8 cellular contexts compared by ENCODE assay signal in the genomic region with DNA sequence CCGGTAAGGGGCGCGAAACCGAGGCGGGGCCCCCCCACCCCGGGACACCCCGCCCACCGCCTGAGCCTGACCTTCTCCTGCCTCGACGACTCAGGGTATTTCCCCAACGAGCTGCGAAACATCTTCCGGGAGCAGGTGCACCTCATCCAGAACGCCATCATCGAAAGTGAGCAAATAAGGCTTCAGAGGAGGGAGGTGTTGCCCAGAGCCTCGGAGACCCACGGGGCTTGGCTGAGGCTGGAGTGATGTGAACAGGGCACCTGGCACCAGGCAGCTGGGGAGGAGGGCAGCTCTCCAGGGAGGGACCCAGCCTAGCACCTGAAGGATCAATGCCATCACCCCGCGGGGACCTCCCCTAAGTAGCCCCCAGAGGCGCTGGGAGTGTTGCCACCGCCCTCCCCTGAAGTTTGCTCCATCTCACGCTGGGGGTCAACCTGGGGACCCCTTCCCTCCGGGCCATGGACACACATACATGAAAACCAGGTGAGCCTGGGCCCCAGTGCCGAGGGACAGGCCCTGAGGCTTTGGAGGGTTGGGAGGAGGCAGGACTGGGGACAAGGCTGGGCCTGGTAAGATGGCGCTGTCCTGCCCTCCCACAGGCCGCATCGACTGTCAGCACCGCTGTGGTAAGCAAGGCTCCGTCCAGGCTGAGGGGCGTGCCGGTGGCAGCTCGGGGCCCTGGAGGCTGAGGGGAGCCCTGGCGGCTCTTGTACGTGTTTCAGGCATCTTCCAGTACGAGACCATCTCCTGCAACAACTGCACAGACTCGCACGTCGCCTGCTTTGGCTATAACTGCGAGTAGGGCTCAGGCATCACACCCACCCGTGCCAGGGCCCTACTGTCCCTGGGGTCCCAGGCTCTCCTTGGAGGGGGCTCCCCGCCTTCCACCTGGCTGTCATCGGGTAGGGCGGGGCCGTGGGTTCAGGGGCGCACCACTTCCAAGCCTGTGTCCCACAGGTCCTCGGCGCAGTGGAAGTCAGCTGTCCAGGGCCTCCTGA. TPM values are rescaled to one million over a fixed set of nuclear protein-coding genes. Genes with fewer than 3 reads are reported as not detected.
A peak's percentile ranks its signal among the peaks of the same experiment; 100 is the strongest.
DNase-seq lines count a peak whose midpoint lies in the region; ATAC-seq and TF ChIP-seq lines count a peak whose summit lies in the region.

No MANE protein-coding gene starts in this region.

- H2AFZ ChIP-seq in SU-DHL-6 (ENCODE audit: low read depth, low read length, severe bottlenecking) (no peak overlapping the region), neural cell (ENCODE audit: low read depth, low read length) (no peak overlapping the region)

- TF ChIP-seq RAD21 in neural cell (conservative IDR thresholded peaks at IDR 0.05) = no peak

- peak overlapping the region; percentile 63 for H3K4me3 ChIP-seq in AG04450 (ENCODE audit: low read depth, low read length)
- H3K4me3 ChIP-seq in SU-DHL-6 (ENCODE audit: insufficient read depth, low read length, poor library complexity, severe bottlenecking) = peak overlapping the region; percentile 66
- H3K4me3 ChIP-seq in choroid plexus epithelial cell (ENCODE audit: low read depth, low read length) = peak overlapping the region; percentile 56
- peak overlapping the region; percentile 78 for H3K4me3 ChIP-seq in neural cell (ENCODE audit: low read length)

- H3F3A ChIP-seq in SU-DHL-6 (ENCODE audit: insufficient read depth) (peaks cover 12% of the 10 kb centered on the region), neural cell (ENCODE audit: insufficient read depth, low read length, poor library complexity, severe bottlenecking) (no peaks in the 10 kb centered on the region)

- H3K9ac ChIP-seq in SU-DHL-6 (ENCODE audit: low read length) (peak overlapping the region; percentile 62), neural cell (ENCODE audit: low read length) (no peak overlapping the region)

- CTCF ChIA-PET in AG04450 (lab: Charles Lee) = interaction anchor here (0.6 kb wide), 1 partner anchor 58 kb away, joined by 3 read pairs; no protein-coding TSS in a partner anchor

- no peak overlapping the region for H3K27ac ChIP-seq in AG04450 (ENCODE audit: low read depth, low read length)
- H3K27ac ChIP-seq in SU-DHL-6 (ENCODE audit: low read depth, low read length) = peak overlapping the region; percentile 26; the same call in 1 of the 2 replicates
- H3K27ac ChIP-seq in neural cell (ENCODE audit: low read length) = no peak overlapping the region

- H3K27me3 ChIP-seq in AG04450 (ENCODE audit: control insufficient read depth, insufficient read depth, low read length) = no peaks in the 10 kb centered on the region
- no peaks in the 10 kb centered on the region for H3K27me3 ChIP-seq in SU-DHL-6 (ENCODE audit: low read length)
- no peaks in the 10 kb centered on the region for H3K27me3 ChIP-seq in neural cell (ENCODE audit: insufficient read depth, low read depth, low read length)

- peaks cover 9% of the 10 kb centered on the region; the same call in 1 of the 2 replicates for H3K9me3 ChIP-seq in AG04450 (ENCODE audit: control insufficient read depth, insufficient read depth, low read length)
- H3K9me3 ChIP-seq in SU-DHL-6 (ENCODE audit: insufficient read depth, low read length) = no peaks in the 10 kb centered on the region
- no peaks in the 10 kb centered on the region for H3K9me3 ChIP-seq in neural cell (ENCODE audit: low read length)

- H3K4me2 ChIP-seq in SU-DHL-6 (ENCODE audit: low read depth, low read length, poor library complexity, severe bottlenecking) (peak overlapping the region; percentile 80), neural cell (ENCODE audit: low read length) (no peak overlapping the region)

- ATAC-seq in GM19455 (IDR thresholded peaks at IDR 0.05; ENCODE audit: unreplicated experiment) (peak; percentile 1), HG03280 (IDR thresholded peaks at IDR 0.05; ENCODE audit: unreplicated experiment) (no peak), GM19023 (IDR thresholded peaks at IDR 0.05; ENCODE audit: unreplicated experiment) (no peak)

- POLR2A ChIA-PET in AG04450 (lab: Yijun Ruan, JAX) = no interaction called here

- no peak for TF ChIP-seq EP300 in neural cell (conservative IDR thresholded peaks at IDR 0.05; ENCODE audit: poor library complexity, severe bottlenecking)

- H3K79me2 ChIP-seq in SU-DHL-6 (ENCODE audit: insufficient read depth, low read length) (peaks cover 34% of the 10 kb centered on the region), neural cell (replicated peaks; ENCODE audit: insufficient read depth, low read length) (peaks cover 16% of the 10 kb centered on the region)

- DNase-seq in AG04450 (ENCODE audit: low read depth, low spot score) (no peak), choroid plexus epithelial cell (ENCODE audit: low read depth) (no peak), AG20443 (ENCODE audit: low spot score) (no peak)

- TF ChIP-seq CTCF in AG04450 (IDR thresholded peaks at IDR 0.05; ENCODE audit: low read depth, low read length) = no peak
- TF ChIP-seq CTCF in SU-DHL-6 (IDR thresholded peaks at IDR 0.05; ENCODE audit: insufficient read depth, low read length, poor library complexity, severe bottlenecking) = no peak
- TF ChIP-seq CTCF in choroid plexus epithelial cell (conservative IDR thresholded peaks at IDR 0.05; ENCODE audit: low read depth, low read length) = no peak
- no peak for TF ChIP-seq CTCF in neural cell (IDR thresholded peaks at IDR 0.05; ENCODE audit: poor library complexity, severe bottlenecking)

- H3K36me3 ChIP-seq in SU-DHL-6 (ENCODE audit: low read length) (no peaks in the 10 kb centered on the region), neural cell (ENCODE audit: insufficient read depth, low read length) (no peaks in the 10 kb centered on the region)

- no peaks in the 10 kb centered on the region for H3K9me2 ChIP-seq in SU-DHL-6 (replicated peaks; ENCODE audit: insufficient read depth, low read length)
- H3K9me2 ChIP-seq in neural cell (ENCODE audit: insufficient read depth, low read length) = no peaks in the 10 kb centered on the region

- H4K20me1 ChIP-seq in SU-DHL-6 (ENCODE audit: low read depth, low read length) = no peaks in the 10 kb centered on the region
- no peaks in the 10 kb centered on the region for H4K20me1 ChIP-seq in neural cell (ENCODE audit: insufficient read depth)

TF ChIP-seq in neural cell, 6 proteins besides CTCF, POLR2A, EP300 and RAD21:
- TF ChIP-seq POLR2AphosphoS5 (IDR thresholded peaks at IDR 0.05) (no peak), TAF1 (IDR thresholded peaks at IDR 0.05; ENCODE audit: low read depth) (no peak), SMC3 (conservative IDR thresholded peaks at IDR 0.05; ENCODE audit: poor library complexity) (no peak), MXI1 (conservative IDR thresholded peaks at IDR 0.05; ENCODE audit: poor library complexity, severe bottlenecking) (no peak), EZH2 (IDR thresholded peaks at IDR 0.05; ENCODE audit: borderline replicate concordance, insufficient read depth, low read length, poor library complexity, severe bottlenecking) (no peak)
- TF ChIP-seq, protein P1, sequence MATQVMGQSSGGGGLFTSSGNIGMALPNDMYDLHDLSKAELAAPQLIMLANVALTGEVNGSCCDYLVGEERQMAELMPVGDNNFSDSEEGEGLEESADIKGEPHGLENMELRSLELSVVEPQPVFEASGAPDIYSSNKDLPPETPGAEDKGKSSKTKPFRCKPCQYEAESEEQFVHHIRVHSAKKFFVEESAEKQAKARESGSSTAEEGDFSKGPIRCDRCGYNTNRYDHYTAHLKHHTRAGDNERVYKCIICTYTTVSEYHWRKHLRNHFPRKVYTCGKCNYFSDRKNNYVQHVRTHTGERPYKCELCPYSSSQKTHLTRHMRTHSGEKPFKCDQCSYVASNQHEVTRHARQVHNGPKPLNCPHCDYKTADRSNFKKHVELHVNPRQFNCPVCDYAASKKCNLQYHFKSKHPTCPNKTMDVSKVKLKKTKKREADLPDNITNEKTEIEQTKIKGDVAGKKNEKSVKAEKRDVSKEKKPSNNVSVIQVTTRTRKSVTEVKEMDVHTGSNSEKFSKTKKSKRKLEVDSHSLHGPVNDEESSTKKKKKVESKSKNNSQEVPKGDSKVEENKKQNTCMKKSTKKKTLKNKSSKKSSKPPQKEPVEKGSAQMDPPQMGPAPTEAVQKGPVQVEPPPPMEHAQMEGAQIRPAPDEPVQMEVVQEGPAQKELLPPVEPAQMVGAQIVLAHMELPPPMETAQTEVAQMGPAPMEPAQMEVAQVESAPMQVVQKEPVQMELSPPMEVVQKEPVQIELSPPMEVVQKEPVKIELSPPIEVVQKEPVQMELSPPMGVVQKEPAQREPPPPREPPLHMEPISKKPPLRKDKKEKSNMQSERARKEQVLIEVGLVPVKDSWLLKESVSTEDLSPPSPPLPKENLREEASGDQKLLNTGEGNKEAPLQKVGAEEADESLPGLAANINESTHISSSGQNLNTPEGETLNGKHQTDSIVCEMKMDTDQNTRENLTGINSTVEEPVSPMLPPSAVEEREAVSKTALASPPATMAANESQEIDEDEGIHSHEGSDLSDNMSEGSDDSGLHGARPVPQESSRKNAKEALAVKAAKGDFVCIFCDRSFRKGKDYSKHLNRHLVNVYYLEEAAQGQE (IDR thresholded peaks at IDR 0.05; ENCODE audit: borderline replicate concordance) = no peak
TF ChIP-seq in neural cell: peak in this region for 0.

RNA-seq across cellular contexts. Expression of a gene that starts 0.9 kb away (rescaled TPM):
- 0.56 and 0.84 TPM in 2 replicates for polyA plus RNA-seq in AG04450 (2011; rRNA removed)
- polyA minus RNA-seq in AG04450 (2011; rRNA and poly(A)+ RNA removed) = 0.39 TPM in 1 of 2 replicates, not detected in the other
- polyA plus RNA-seq in neural cell = 39.3 and 45.8 TPM in 2 replicates
- polyA minus RNA-seq in neural cell = 3.4 and 4.9 TPM in 2 replicates

RNA-seq across cellular contexts. Expression of a gene that starts 1.5 kb away (rescaled TPM):
- polyA plus RNA-seq in AG04450 (2011; rRNA removed) (20.5 and 25.3 TPM in 2 replicates), neural cell (5.8 and 8.3 TPM in 2 replicates)
- 37.7 and 52.0 TPM in 2 replicates for polyA minus RNA-seq in AG04450 (2011; rRNA and poly(A)+ RNA removed)
- polyA minus RNA-seq in neural cell = 19.0 and 21.9 TPM in 2 replicates

RNA-seq across cellular contexts. Expression of a gene that starts 46.6 kb away (rescaled TPM):
- polyA plus RNA-seq in AG04450 (2011; rRNA removed) (31.1 and 35.4 TPM in 2 replicates), neural cell (27.6 and 37.6 TPM in 2 replicates)
- 41.6 and 56.5 TPM in 2 replicates for polyA minus RNA-seq in AG04450 (2011; rRNA and poly(A)+ RNA removed)
- 25.1 and 25.8 TPM in 2 replicates for polyA minus RNA-seq in neural cell

RNA-seq across cellular contexts. Expression of a gene that starts 53.7 kb away (rescaled TPM):
- polyA plus RNA-seq in AG04450 (2011; rRNA removed) = 68.2 and 94.4 TPM in 2 replicates
- 134 and 184 TPM in 2 replicates for polyA minus RNA-seq in AG04450 (2011; rRNA and poly(A)+ RNA removed)
- 60.7 and 88.2 TPM in 2 replicates for polyA plus RNA-seq in neural cell
- polyA minus RNA-seq in neural cell = 72.6 and 89.4 TPM in 2 replicates

Comparison
In these comparisons a context has a peak if more than half of its experiments do, and no peak if none do; other contexts are left out.
1. RNA of a gene that starts 0.9 kb away (polyA plus RNA-seq): 39.3 to 45.8 TPM in neural cell; 0.56 to 0.84 TPM in AG04450; every median in the first group is over 10 times any median in the second.
2. Peak in every context shown above with its lines, with median percentiles within 50 percentile points of each other: H3K4me3 ChIP-seq.